ENCODE assay signal across 1 cellular context in the genomic region with DNA sequence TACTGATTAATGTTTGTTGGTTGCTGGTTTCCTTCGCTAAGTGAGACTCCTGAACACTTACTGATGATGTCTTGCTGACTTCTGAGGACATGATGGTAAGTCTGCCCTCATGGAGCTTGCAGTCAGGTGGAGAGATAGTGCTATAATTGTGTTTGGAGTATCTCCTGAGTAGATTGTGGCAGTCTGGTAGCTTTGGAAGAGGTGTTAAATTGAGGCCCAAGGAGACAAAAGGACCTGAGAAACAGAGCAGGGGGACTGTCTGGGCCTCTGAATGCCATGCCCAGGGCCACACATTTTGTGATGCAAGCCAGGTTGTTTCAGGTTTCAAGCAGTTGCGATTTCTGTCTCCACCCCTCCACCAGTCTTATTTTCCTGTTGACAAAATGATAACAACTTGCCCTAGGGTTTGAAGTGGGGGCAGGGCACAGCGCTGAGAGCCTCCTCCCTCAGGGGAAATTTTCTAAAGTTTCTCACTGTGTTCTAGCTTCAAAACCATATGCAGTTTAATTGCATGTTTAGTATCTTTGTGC.
TF ChIP-seq lines count a peak whose summit lies in the region.

No MANE protein-coding gene starts in this region.

TF ChIP-seq in K562, 482 proteins besides CTCF, POLR2A, EP300 and RAD21 (continued from another document and continues in another):
- TF ChIP-seq, protein P1, sequence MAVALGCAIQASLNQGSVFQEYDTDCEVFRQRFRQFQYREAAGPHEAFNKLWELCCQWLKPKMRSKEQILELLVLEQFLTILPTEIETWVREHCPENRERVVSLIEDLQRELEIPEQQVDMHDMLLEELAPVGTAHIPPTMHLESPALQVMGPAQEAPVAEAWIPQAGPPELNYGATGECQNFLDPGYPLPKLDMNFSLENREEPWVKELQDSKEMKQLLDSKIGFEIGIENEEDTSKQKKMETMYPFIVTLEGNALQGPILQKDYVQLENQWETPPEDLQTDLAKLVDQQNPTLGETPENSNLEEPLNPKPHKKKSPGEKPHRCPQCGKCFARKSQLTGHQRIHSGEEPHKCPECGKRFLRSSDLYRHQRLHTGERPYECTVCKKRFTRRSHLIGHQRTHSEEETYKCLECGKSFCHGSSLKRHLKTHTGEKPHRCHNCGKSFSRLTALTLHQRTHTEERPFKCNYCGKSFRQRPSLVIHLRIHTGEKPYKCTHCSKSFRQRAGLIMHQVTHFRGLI (CRISPR knock-in tag; IDR thresholded peaks at IDR 0.05), result no peak
- TF ChIP-seq, protein P2, sequence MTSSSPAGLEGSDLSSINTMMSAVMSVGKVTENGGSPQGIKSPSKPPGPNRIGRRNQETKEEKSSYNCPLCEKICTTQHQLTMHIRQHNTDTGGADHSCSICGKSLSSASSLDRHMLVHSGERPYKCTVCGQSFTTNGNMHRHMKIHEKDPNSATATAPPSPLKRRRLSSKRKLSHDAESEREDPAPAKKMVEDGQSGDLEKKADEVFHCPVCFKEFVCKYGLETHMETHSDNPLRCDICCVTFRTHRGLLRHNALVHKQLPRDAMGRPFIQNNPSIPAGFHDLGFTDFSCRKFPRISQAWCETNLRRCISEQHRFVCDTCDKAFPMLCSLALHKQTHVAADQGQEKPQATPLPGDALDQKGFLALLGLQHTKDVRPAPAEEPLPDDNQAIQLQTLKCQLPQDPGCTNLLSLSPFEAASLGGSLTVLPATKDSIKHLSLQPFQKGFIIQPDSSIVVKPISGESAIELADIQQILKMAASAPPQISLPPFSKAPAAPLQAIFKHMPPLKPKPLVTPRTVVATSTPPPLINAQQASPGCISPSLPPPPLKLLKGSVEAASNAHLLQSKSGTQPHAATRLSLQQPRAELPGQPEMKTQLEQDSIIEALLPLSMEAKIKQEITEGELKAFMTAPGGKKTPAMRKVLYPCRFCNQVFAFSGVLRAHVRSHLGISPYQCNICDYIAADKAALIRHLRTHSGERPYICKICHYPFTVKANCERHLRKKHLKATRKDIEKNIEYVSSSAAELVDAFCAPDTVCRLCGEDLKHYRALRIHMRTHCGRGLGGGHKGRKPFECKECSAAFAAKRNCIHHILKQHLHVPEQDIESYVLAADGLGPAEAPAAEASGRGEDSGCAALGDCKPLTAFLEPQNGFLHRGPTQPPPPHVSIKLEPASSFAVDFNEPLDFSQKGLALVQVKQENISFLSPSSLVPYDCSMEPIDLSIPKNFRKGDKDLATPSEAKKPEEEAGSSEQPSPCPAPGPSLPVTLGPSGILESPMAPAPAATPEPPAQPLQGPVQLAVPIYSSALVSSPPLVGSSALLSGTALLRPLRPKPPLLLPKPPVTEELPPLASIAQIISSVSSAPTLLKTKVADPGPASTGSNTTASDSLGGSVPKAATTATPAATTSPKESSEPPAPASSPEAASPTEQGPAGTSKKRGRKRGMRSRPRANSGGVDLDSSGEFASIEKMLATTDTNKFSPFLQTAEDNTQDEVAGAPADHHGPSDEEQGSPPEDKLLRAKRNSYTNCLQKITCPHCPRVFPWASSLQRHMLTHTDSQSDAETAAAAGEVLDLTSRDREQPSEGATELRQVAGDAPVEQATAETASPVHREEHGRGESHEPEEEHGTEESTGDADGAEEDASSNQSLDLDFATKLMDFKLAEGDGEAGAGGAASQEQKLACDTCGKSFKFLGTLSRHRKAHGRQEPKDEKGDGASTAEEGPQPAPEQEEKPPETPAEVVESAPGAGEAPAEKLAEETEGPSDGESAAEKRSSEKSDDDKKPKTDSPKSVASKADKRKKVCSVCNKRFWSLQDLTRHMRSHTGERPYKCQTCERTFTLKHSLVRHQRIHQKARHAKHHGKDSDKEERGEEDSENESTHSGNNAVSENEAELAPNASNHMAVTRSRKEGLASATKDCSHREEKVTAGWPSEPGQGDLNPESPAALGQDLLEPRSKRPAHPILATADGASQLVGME (CRISPR knock-in tag; IDR thresholded peaks at IDR 0.05), result no peak
- TF ChIP-seq, protein P3, sequence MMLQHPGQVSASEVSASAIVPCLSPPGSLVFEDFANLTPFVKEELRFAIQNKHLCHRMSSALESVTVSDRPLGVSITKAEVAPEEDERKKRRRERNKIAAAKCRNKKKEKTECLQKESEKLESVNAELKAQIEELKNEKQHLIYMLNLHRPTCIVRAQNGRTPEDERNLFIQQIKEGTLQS (IDR thresholded peaks at IDR 0.05), result peak; percentile 65
- TF ChIP-seq, protein P3 (CRISPR knock-in tag; conservative IDR thresholded peaks at IDR 0.05), result no peak
- no peak for TF ChIP-seq ZNF778 (CRISPR knock-in tag; IDR thresholded peaks at IDR 0.05)
- no peak for TF ChIP-seq FUS (optimal IDR thresholded peaks at IDR 0.05; ENCODE audit: low read depth, low read length)
- no peak for TF ChIP-seq CREB1 (IDR thresholded peaks at IDR 0.05)
- TF ChIP-seq CREB1 (CRISPR knock-in tag; IDR thresholded peaks at IDR 0.05), result no peak
- peak; percentile 57 for TF ChIP-seq ARID1B (IDR thresholded peaks at IDR 0.05)
- TF ChIP-seq, protein P4, sequence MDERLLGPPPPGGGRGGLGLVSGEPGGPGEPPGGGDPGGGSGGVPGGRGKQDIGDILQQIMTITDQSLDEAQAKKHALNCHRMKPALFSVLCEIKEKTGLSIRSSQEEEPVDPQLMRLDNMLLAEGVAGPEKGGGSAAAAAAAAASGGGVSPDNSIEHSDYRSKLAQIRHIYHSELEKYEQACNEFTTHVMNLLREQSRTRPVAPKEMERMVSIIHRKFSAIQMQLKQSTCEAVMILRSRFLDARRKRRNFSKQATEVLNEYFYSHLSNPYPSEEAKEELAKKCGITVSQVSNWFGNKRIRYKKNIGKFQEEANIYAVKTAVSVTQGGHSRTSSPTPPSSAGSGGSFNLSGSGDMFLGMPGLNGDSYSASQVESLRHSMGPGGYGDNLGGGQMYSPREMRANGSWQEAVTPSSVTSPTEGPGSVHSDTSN (CRISPR knock-in tag; IDR thresholded peaks at IDR 0.05; ENCODE audit: low read depth), result no peak
- TF ChIP-seq, protein P4 (tag; conservative IDR thresholded peaks at IDR 0.05; ENCODE audit: low read depth), result no peak
- no peak for TF ChIP-seq TARDBP (IDR thresholded peaks at IDR 0.05)
- no peak for TF ChIP-seq PCBP1 (IDR thresholded peaks at IDR 0.05; ENCODE audit: low read depth, low read length, poor library complexity, severe bottlenecking)
- TF ChIP-seq ZNF143 (CRISPR knock-in tag; IDR thresholded peaks at IDR 0.05), result 0 out of 2 replicates have a peak, but pooled peaks have one; percentile 12
- TF ChIP-seq CBX3 (IDR thresholded peaks at IDR 0.05; ENCODE audit: borderline replicate concordance in 1 of 2, low read length in 2 of 2), result peak in 1 of 2 experiments; percentile 98; a peak in 2 of 3 replicates
- TF ChIP-seq PRPF4 (IDR thresholded peaks at IDR 0.05; ENCODE audit: insufficient read depth, low read depth, low read length, poor library complexity, severe bottlenecking), result no peak
- TF ChIP-seq, protein P5, sequence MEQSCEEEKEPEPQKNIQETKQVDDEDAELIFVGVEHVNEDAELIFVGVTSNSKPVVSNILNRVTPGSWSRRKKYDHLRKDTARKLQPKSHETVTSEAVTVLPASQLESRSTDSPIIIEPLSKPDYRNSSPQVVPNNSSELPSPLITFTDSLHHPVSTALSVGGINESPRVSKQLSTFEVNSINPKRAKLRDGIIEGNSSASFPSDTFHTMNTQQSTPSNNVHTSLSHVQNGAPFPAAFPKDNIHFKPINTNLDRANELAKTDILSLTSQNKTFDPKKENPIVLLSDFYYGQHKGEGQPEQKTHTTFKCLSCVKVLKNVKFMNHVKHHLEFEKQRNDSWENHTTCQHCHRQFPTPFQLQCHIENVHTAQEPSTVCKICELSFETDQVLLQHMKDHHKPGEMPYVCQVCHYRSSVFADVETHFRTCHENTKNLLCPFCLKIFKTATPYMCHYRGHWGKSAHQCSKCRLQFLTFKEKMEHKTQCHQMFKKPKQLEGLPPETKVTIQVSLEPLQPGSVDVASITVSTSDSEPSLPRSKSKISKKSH (CRISPR knock-in tag; IDR thresholded peaks at IDR 0.05), result no peak
- no peak for TF ChIP-seq ZNF551 (CRISPR knock-in tag; IDR thresholded peaks at IDR 0.05)
- TF ChIP-seq, protein P6, sequence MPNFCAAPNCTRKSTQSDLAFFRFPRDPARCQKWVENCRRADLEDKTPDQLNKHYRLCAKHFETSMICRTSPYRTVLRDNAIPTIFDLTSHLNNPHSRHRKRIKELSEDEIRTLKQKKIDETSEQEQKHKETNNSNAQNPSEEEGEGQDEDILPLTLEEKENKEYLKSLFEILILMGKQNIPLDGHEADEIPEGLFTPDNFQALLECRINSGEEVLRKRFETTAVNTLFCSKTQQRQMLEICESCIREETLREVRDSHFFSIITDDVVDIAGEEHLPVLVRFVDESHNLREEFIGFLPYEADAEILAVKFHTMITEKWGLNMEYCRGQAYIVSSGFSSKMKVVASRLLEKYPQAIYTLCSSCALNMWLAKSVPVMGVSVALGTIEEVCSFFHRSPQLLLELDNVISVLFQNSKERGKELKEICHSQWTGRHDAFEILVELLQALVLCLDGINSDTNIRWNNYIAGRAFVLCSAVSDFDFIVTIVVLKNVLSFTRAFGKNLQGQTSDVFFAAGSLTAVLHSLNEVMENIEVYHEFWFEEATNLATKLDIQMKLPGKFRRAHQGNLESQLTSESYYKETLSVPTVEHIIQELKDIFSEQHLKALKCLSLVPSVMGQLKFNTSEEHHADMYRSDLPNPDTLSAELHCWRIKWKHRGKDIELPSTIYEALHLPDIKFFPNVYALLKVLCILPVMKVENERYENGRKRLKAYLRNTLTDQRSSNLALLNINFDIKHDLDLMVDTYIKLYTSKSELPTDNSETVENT (CRISPR knock-in tag; IDR thresholded peaks at IDR 0.05), result no peak
- 0 out of 2 replicates have a peak, but pooled peaks have one; percentile 17 for TF ChIP-seq CTBP1 (IDR thresholded peaks at IDR 0.05; ENCODE audit: borderline replicate concordance)
- TF ChIP-seq, protein P7, sequence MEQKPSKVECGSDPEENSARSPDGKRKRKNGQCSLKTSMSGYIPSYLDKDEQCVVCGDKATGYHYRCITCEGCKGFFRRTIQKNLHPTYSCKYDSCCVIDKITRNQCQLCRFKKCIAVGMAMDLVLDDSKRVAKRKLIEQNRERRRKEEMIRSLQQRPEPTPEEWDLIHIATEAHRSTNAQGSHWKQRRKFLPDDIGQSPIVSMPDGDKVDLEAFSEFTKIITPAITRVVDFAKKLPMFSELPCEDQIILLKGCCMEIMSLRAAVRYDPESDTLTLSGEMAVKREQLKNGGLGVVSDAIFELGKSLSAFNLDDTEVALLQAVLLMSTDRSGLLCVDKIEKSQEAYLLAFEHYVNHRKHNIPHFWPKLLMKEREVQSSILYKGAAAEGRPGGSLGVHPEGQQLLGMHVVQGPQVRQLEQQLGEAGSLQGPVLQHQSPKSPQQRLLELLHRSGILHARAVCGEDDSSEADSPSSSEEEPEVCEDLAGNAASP (IDR thresholded peaks at IDR 0.05), result no peak
- no peak for TF ChIP-seq ZNF785 (CRISPR knock-in tag; IDR thresholded peaks at IDR 0.05)
- TF ChIP-seq ZNF239 (CRISPR knock-in tag; IDR thresholded peaks at IDR 0.05), result no peak
- no peak for TF ChIP-seq TCF7L2 (IDR thresholded peaks at IDR 0.05; ENCODE audit: low read depth, low read length)
- TF ChIP-seq SREBF2 (CRISPR knock-in tag; IDR thresholded peaks at IDR 0.05), result no peak
- no peak for TF ChIP-seq RAD51 (IDR thresholded peaks at IDR 0.05; ENCODE audit: borderline replicate concordance, low read depth)
- TF ChIP-seq, protein P8, sequence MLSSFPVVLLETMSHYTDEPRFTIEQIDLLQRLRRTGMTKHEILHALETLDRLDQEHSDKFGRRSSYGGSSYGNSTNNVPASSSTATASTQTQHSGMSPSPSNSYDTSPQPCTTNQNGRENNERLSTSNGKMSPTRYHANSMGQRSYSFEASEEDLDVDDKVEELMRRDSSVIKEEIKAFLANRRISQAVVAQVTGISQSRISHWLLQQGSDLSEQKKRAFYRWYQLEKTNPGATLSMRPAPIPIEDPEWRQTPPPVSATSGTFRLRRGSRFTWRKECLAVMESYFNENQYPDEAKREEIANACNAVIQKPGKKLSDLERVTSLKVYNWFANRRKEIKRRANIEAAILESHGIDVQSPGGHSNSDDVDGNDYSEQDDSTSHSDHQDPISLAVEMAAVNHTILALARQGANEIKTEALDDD (IDR thresholded peaks at IDR 0.05), result 0 out of 2 replicates have a peak, but pooled peaks have one; percentile 23
- no peak for TF ChIP-seq SAFB2 (IDR thresholded peaks at IDR 0.05; ENCODE audit: borderline replicate concordance, low read depth, low read length, severe bottlenecking)
- no peak for TF ChIP-seq KAT7 (CRISPR knock-in tag; IDR thresholded peaks at IDR 0.05; ENCODE audit: borderline replicate concordance)
- peak; percentile 76 for TF ChIP-seq BRD9 (IDR thresholded peaks at IDR 0.05; ENCODE audit: low read depth, partially characterized antibody)
- TF ChIP-seq MEF2D (tag; conservative IDR thresholded peaks at IDR 0.05; ENCODE audit: low read depth), result 0 out of 2 replicates have a peak, but pooled peaks have one; percentile 39
- TF ChIP-seq, protein P9, sequence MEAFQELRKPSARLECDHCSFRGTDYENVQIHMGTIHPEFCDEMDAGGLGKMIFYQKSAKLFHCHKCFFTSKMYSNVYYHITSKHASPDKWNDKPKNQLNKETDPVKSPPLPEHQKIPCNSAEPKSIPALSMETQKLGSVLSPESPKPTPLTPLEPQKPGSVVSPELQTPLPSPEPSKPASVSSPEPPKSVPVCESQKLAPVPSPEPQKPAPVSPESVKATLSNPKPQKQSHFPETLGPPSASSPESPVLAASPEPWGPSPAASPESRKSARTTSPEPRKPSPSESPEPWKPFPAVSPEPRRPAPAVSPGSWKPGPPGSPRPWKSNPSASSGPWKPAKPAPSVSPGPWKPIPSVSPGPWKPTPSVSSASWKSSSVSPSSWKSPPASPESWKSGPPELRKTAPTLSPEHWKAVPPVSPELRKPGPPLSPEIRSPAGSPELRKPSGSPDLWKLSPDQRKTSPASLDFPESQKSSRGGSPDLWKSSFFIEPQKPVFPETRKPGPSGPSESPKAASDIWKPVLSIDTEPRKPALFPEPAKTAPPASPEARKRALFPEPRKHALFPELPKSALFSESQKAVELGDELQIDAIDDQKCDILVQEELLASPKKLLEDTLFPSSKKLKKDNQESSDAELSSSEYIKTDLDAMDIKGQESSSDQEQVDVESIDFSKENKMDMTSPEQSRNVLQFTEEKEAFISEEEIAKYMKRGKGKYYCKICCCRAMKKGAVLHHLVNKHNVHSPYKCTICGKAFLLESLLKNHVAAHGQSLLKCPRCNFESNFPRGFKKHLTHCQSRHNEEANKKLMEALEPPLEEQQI (IDR thresholded peaks at IDR 0.05), result no peak
- no peak for TF ChIP-seq ZNF696 (CRISPR knock-in tag; conservative IDR thresholded peaks at IDR 0.05)
- TF ChIP-seq RUNX1 (IDR thresholded peaks at IDR 0.05; ENCODE audit: low read depth), result no peak
- TF ChIP-seq NR3C1 (CRISPR knock-in tag; IDR thresholded peaks at IDR 0.05), result no peak
- no peak for TF ChIP-seq U2AF2 (optimal IDR thresholded peaks at IDR 0.05; ENCODE audit: low read depth, low read length)
- no peak for TF ChIP-seq HDAC8 (tag; IDR thresholded peaks at IDR 0.05)
